In genomic region chr17:66432996-66433556, GRCh38 we compare ENCODE assay signal across 12 cellular contexts.
A peak's percentile ranks its signal among the peaks of the same experiment; 100 is the strongest.
DNase-seq lines count a peak whose midpoint lies in the region; ATAC-seq and TF ChIP-seq lines count a peak whose summit lies in the region.
"Had no signal": no experiment of that assay in that cellular context is flagged by ENCODE, and none has a peak within 500 bp of the region (broad histone marks: within the 10 kb centered on the region; RNA-seq: fewer than 3 reads in every experiment).

No MANE protein-coding gene starts in this region.

- peaks cover 14% of the 10 kb centered on the region for H3K4me1 Mint-ChIP-seq in activated CD8-positive, alpha-beta memory T cell treated with anti-CD3 and anti-CD28 coated beads, Interleukin-2, amount 10 ng/mL, durations not matched to agents 7 days and 5 days

- H3K4me3 ChIP-seq in SJSA1: no peak overlapping the region
- H3K4me3 ChIP-seq in upper lobe of right lung: no peak overlapping the region
- H3K4me3 ChIP-seq: suprapubic skin had no signal

- H3K9me3 ChIP-seq in SJSA1 (replicated peaks) (no peaks in the 10 kb centered on the region), upper lobe of right lung (no peaks in the 10 kb centered on the region)
- H3K9me3 ChIP-seq: suprapubic skin had no signal

- CTCF ChIA-PET in activated CD8-positive, alpha-beta memory T cell treated with anti-CD3 and anti-CD28 coated beads, Interleukin-2, amount 10 ng/mL, durations not matched to agents 7 days and 5 days (lab: Charles Lee): no interaction called here

- intact Hi-C loops in upper lobe of right lung (cut with DNase I): no loop called here

- H3K36me3 ChIP-seq in SJSA1: no peaks in the 10 kb centered on the region
- H3K36me3 ChIP-seq in upper lobe of right lung: no peaks in the 10 kb centered on the region
- H3K36me3 ChIP-seq: suprapubic skin had no signal

- H3K36me3 Mint-ChIP-seq in activated CD8-positive, alpha-beta memory T cell treated with anti-CD3 and anti-CD28 coated beads, Interleukin-2, amount 10 ng/mL, durations not matched to agents 7 days and 5 days: peaks cover 6% of the 10 kb centered on the region

- H3K27ac Mint-ChIP-seq in activated CD8-positive, alpha-beta memory T cell treated with anti-CD3 and anti-CD28 coated beads, Interleukin-2, amount 10 ng/mL, durations not matched to agents 7 days and 5 days: peak overlapping the region; percentile 47

- peaks cover under 1% of the 10 kb centered on the region for H3K9me3 Mint-ChIP-seq in activated CD8-positive, alpha-beta memory T cell treated with anti-CD3 and anti-CD28 coated beads, Interleukin-2, amount 10 ng/mL, durations not matched to agents 7 days and 5 days (ENCODE audit: low read depth)

- H3K27me3 ChIP-seq in SJSA1 (replicated peaks) (no peaks in the 10 kb centered on the region), upper lobe of right lung (no peaks in the 10 kb centered on the region)
- H3K27me3 ChIP-seq: suprapubic skin had no signal

- no peak for TF ChIP-seq CTCF in upper lobe of right lung (IDR thresholded peaks at IDR 0.05)

- no peaks in the 10 kb centered on the region for H3K27me3 Mint-ChIP-seq in activated CD8-positive, alpha-beta memory T cell treated with anti-CD3 and anti-CD28 coated beads, Interleukin-2, amount 10 ng/mL, durations not matched to agents 7 days and 5 days

- ATAC-seq in activated CD8-positive, alpha-beta memory T cell treated with anti-CD3 and anti-CD28 coated beads, Interleukin-2, amount 10 ng/mL, durations not matched to agents 7 days and 5 days: no peak
- ATAC-seq in upper lobe of right lung (peak; percentile 11), HG03520 (IDR thresholded peaks at IDR 0.05; ENCODE audit: unreplicated experiment) (no peak)

- H3K4me3 Mint-ChIP-seq in activated CD8-positive, alpha-beta memory T cell treated with anti-CD3 and anti-CD28 coated beads, Interleukin-2, amount 10 ng/mL, durations not matched to agents 7 days and 5 days: no peak overlapping the region

- H3K27ac ChIP-seq in SJSA1 (peak overlapping the region; percentile 52; the same call in 1 of the 2 replicates), upper lobe of right lung (no peak overlapping the region)

- H3K4me1 ChIP-seq in SJSA1 (replicated peaks): peaks cover 31% of the 10 kb centered on the region
- H3K4me1 ChIP-seq in upper lobe of right lung: peaks cover 27% of the 10 kb centered on the region

- DNase-seq in activated CD8-positive, alpha-beta memory T cell treated with anti-CD3 and anti-CD28 coated beads, Interleukin-2, amount 10 ng/mL, durations not matched to agents 7 days and 5 days: no peak
- DNase-seq in activated CD8-positive, alpha-beta memory T cell treated with anti-CD3 and anti-CD28 coated beads, Interleukin-2, amount 50 U/mL, for 48 hours: no peak
- DNase-seq in SJSA1 (ENCODE audit: low read depth in 1 of 2, low spot score in 2 of 2) (peak in 1 of 2 experiments; percentile 58), fibroblast of gingiva (ENCODE audit: low read depth) (peak; percentile 30), upper lobe of right lung (no peak), NCI-H82 treated with DMSO at 0.1 percent for 48 hours (lab: John Stamatoyannopoulos, UW; ENCODE audit: unreplicated experiment) (no peak)
- no peak for DNase-seq in stimulated activated CD4-positive, alpha-beta T cell treated with anti-CD3 and anti-CD28 coated beads, Interleukin-4, amount 100 ng/mL, for 24 hours
- DNase-seq: anterior cingulate cortex, NCI-H1417 treated with DMSO at 0.1 percent for 48 hours, T-helper 9 cell had no signal
